In the genomic region with DNA sequence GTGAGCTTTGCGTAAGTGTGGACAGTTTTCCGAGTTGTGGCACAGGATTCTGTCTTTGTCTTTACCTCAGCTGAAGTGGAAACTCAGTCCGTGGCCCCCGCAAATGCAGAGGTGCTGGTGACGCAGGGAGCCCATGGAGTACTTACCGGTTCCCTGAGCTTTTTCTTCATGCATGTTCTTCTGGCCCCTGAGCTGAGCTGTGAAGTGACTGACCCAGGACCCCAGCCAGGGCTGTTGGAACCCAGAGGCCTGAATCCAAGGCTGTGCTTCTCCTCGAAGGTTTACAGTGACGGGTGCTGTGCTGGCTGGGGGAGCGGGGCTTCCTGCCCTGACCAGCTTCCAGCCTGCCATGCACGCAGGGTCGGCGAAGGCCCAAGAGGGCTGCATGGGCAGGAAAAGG, we compare ENCODE assay signal across 22 cellular contexts.
"Had no signal": no experiment of that assay in that cellular context is flagged by ENCODE, and none has a peak within 500 bp of the region (broad histone marks: within the 10 kb centered on the region; RNA-seq: fewer than 3 reads in every experiment).

No MANE protein-coding gene starts in this region.

- ATAC-seq: activated CD4-positive, CD25-positive, alpha-beta regulatory T cell treated with anti-CD3 and anti-CD28 coated beads, Interleukin-2, amount 50 U/mL, for 24 hours; activated CD8-positive, alpha-beta T cell treated with anti-CD3 and anti-CD28 coated beads for 36 hours; Panc1 had no signal

- H3K27me3 ChIP-seq: SJSA1 had no signal

- DNase-seq: activated CD4-positive, alpha-beta T cell treated with anti-CD3 and anti-CD28 coated beads for 4 hours; activated CD8-positive, alpha-beta memory T cell treated with anti-CD3 and anti-CD28 coated beads, Interleukin-2, amount 50 U/mL, for 4 hours; activated CD8-positive, alpha-beta T cell treated with anti-CD3 and anti-CD28 coated beads for 36 hours; activated gamma-delta T cell; activated naive CD4-positive, alpha-beta T cell treated with anti-CD3 and anti-CD28 coated beads for 36 hours; activated T-cell treated with anti-CD3 and anti-CD28 coated beads, Interleukin-2, amount 50 U/mL, for 1 hour; amygdala; KG1; NCI-H1092; NCI-H1417 treated with DMSO at 0.1 percent for 48 hours; NCI-H1694; NCI-H2029; NCI-H2107; NCI-H2171 treated with DMSO at 0.1 percent for 48 hours; NCI-H226; NCI-H526; NCI-H774; OCI-M1; SHP77 had no signal

- H3K4me3 ChIP-seq: SJSA1 had no signal

- H3K27ac ChIP-seq: SJSA1 had no signal

- H3K36me3 ChIP-seq: SJSA1 had no signal

- H3K4me1 ChIP-seq: SJSA1 had no signal
